Comparison of ENCODE assay signal across 8 cellular contexts in genomic region chr13:33817843-33818661, GRCh38.
DNase-seq lines count a peak whose midpoint lies in the region; ATAC-seq, FAIRE-seq and TF ChIP-seq lines count a peak whose summit lies in the region.

A gene with protein sequence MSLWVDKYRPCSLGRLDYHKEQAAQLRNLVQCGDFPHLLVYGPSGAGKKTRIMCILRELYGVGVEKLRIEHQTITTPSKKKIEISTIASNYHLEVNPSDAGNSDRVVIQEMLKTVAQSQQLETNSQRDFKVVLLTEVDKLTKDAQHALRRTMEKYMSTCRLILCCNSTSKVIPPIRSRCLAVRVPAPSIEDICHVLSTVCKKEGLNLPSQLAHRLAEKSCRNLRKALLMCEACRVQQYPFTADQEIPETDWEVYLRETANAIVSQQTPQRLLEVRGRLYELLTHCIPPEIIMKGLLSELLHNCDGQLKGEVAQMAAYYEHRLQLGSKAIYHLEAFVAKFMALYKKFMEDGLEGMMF (plus strand): TSS chr13:33818149. CDS start chr13:33818179, 30 bp downstream.

- ATAC-seq in GM19025 (IDR thresholded peaks at IDR 0.05; ENCODE audit: low read depth, unreplicated experiment) (peak; percentile 93), HG03342 (IDR thresholded peaks at IDR 0.05; ENCODE audit: unreplicated experiment) (peak; percentile 88)
- peak; percentile 95 to 98 for ATAC-seq in activated CD4-positive, CD25-positive, alpha-beta regulatory T cell treated with anti-CD3 and anti-CD28 coated beads, Interleukin-2, amount 50 U/mL, for 24 hours

- peak; percentile 96 for FAIRE-seq in islet of Langerhans (lab: Jason Lieb, UNC)

- DNase-seq in AG09309 (ENCODE audit: low read depth) (peak; percentile 63), NCI-H446 treated with DMSO at 0.1 percent for 48 hours (lab: John Stamatoyannopoulos, UW) (peak; percentile 92), cerebellar nuclear complex (lab: John Stamatoyannopoulos, UW) (peak; percentile 5 to 68)
- DNase-seq in stimulated activated CD4-positive, alpha-beta T cell treated with anti-CD3 and anti-CD28 coated beads, Interleukin-12 subunit alpha, Interleukin-12 subunit beta, amount 100 ng/mL, for 48 hours (ENCODE audit: low read depth in 2 of 3, low spot score in 1 of 3) = peak; percentile 89 to 90 (median 89)

- peak within 1 kb of the TSS; percentile 71 for H3K4me3 ChIP-seq in AG09309 (ENCODE audit: control insufficient read depth, low read depth, low read length)

- no peak for TF ChIP-seq CTCF in AG09309 (IDR thresholded peaks at IDR 0.05; ENCODE audit: control insufficient read depth, insufficient read depth, low read depth, low read length, missing control alignments)

Comparison
In these comparisons a context has a peak if more than half of its experiments do, and no peak if none do; other contexts are left out.
1. Peak in every context shown above with its lines: DNase-seq, ATAC-seq and H3K4me3 ChIP-seq.
2. DNase-seq: peak in every context shown above with its lines; median percentile 92 in NCI-H446 treated with DMSO at 0.1 percent for 48 hours; 89 in stimulated activated CD4-positive, alpha-beta T cell treated with anti-CD3 and anti-CD28 coated beads, Interleukin-12 subunit alpha, Interleukin-12 subunit beta, amount 100 ng/mL, for 48 hours; 63 in AG09309; 36 in cerebellar nuclear complex.